Comparison of ENCODE assay signal across 17 cellular contexts in genomic region chr2:170265321-170265720, GRCh38.
A peak's percentile ranks its signal among the peaks of the same experiment; 100 is the strongest.
DNase-seq lines count a peak whose midpoint lies in the region; ATAC-seq and TF ChIP-seq lines count a peak whose summit lies in the region.
"Had no signal": no experiment of that assay in that cellular context is flagged by ENCODE, and none has a peak within 500 bp of the region (broad histone marks: within the 10 kb centered on the region; RNA-seq: fewer than 3 reads in every experiment).

No MANE protein-coding gene starts in this region.

- DNase-seq in BE2C (peak; percentile 6), NCI-H1092 treated with DMSO at 0.1 percent for 48 hours (lab: John Stamatoyannopoulos, UW) (peak; percentile 10), SK-N-SH (peak; percentile 12), endothelial cell (ENCODE audit: low spot score) (no peak), right atrium auricular region (ENCODE audit: low spot score) (no peak), activated T-cell treated with anti-CD3 and anti-CD28 coated beads for 4 hours (no peak)
- DNase-seq: C1 segment of cervical spinal cord; CD4-positive, CD25-positive, alpha-beta regulatory T cell; CD8-positive, alpha-beta memory T cell; COR-L47; DMS153; DMS79; GDM1; GOT3; H7 had no signal

- CTCF ChIA-PET in SK-N-SH (lab: Yijun Ruan, JAX): interaction anchor here (1.0 to 1.1 kb wide), 2 partner anchors 10 to 11 kb away, joined by 3 read pairs; no protein-coding TSS in a partner anchor

- H3K27me3 ChIP-seq in BE2C: no peaks in the 10 kb centered on the region
- no peaks in the 10 kb centered on the region for H3K27me3 ChIP-seq in SK-N-SH (ENCODE audit: insufficient read depth)
- H3K27me3 ChIP-seq in right atrium auricular region: no peaks in the 10 kb centered on the region

- peak overlapping the region in 1 of 2 experiments; percentile 3; a peak in 2 of 4 replicates for H3K27ac ChIP-seq in SK-N-SH (ENCODE audit: low read depth in 2 of 2, low read length in 1 of 2)
- H3K27ac ChIP-seq in right atrium auricular region: no peak overlapping the region

- no peaks in the 10 kb centered on the region for H4K20me1 ChIP-seq in SK-N-SH (ENCODE audit: insufficient read depth)

- H3K36me3 ChIP-seq in BE2C: no peaks in the 10 kb centered on the region
- H3K36me3 ChIP-seq in SK-N-SH (replicated peaks in 1 of 2; ENCODE audit: control insufficient read depth in 1 of 2, insufficient read depth in 2 of 2, low read length in 1 of 2): no peaks in the 10 kb centered on the region
- H3K36me3 ChIP-seq in right atrium auricular region: no peaks in the 10 kb centered on the region

- no peak overlapping the region for H3K9ac ChIP-seq in SK-N-SH

- H3K36me3 Mint-ChIP-seq in endothelial cell (ENCODE audit: low read depth, unreplicated experiment): peaks cover 4% of the 10 kb centered on the region
- H3K36me3 Mint-ChIP-seq: CD4-positive, CD25-positive, alpha-beta regulatory T cell; CD8-positive, alpha-beta memory T cell had no signal

- TF ChIP-seq EP300 in SK-N-SH (IDR thresholded peaks at IDR 0.05; ENCODE audit: borderline replicate concordance in 1 of 2, low read depth in 1 of 2, low read length in 1 of 2): peak in 1 of 2 experiments; percentile 30; a peak in 1 of 4 replicates

- peaks cover 1% of the 10 kb centered on the region for H3K27me3 Mint-ChIP-seq in endothelial cell (ENCODE audit: unreplicated experiment)
- H3K27me3 Mint-ChIP-seq: B cell had no signal

- H3K9me3 ChIP-seq in BE2C: no peaks in the 10 kb centered on the region
- no peaks in the 10 kb centered on the region for H3K9me3 ChIP-seq in SK-N-SH
- no peaks in the 10 kb centered on the region for H3K9me3 ChIP-seq in right atrium auricular region

- no peaks in the 10 kb centered on the region for H3K9me2 ChIP-seq in SK-N-SH

- no peak for ATAC-seq in HG03280 (IDR thresholded peaks at IDR 0.05; ENCODE audit: unreplicated experiment)

- peaks cover 5% of the 10 kb centered on the region for H3K9me3 Mint-ChIP-seq in endothelial cell (ENCODE audit: unreplicated experiment)

- H3K4me1 Mint-ChIP-seq in endothelial cell (ENCODE audit: unreplicated experiment): peaks cover 42% of the 10 kb centered on the region
- H3K4me1 Mint-ChIP-seq: B cell; CD4-positive, CD25-positive, alpha-beta regulatory T cell; CD8-positive, alpha-beta memory T cell had no signal

- H3K79me2 ChIP-seq in SK-N-SH (ENCODE audit: insufficient read depth): no peaks in the 10 kb centered on the region

- H3F3A ChIP-seq in SK-N-SH (replicated peaks; ENCODE audit: insufficient read depth): no peaks in the 10 kb centered on the region

- TF ChIP-seq RAD21 in SK-N-SH (IDR thresholded peaks at IDR 0.05; ENCODE audit: low read length): no peak

- H3K4me3 ChIP-seq in BE2C (ENCODE audit: low read depth, low read length) (no peak overlapping the region), SK-N-SH (ENCODE audit: low read depth in 2 of 2, low read length in 1 of 2) (no peak overlapping the region), right atrium auricular region (no peak overlapping the region)

- POLR2A ChIA-PET in SK-N-SH (lab: Yijun Ruan, JAX): no interaction called here

- H3K4me1 ChIP-seq in BE2C (no peaks in the 10 kb centered on the region), SK-N-SH (ENCODE audit: control insufficient read depth in 1 of 2, insufficient read depth in 2 of 2, low read depth in 1 of 2, low read length in 1 of 2) (peaks cover 0 to 3% of the 10 kb centered on the region in 2 experiments; a peak in 2 of 4 replicates), right atrium auricular region (no peaks in the 10 kb centered on the region)

- no peak overlapping the region for H3K4me2 ChIP-seq in SK-N-SH

- no peak overlapping the region for H3K4me3 Mint-ChIP-seq in endothelial cell (ENCODE audit: unreplicated experiment)
- H3K4me3 Mint-ChIP-seq: B cell; CD4-positive, CD25-positive, alpha-beta regulatory T cell; CD8-positive, alpha-beta memory T cell had no signal

- H3K27ac Mint-ChIP-seq in endothelial cell (ENCODE audit: unreplicated experiment): peak overlapping the region; percentile 90
- H3K27ac Mint-ChIP-seq: B cell; CD4-positive, CD25-positive, alpha-beta regulatory T cell; CD8-positive, alpha-beta memory T cell had no signal

- TF ChIP-seq CTCF in BE2C (IDR thresholded peaks at IDR 0.05; ENCODE audit: low read depth, low read length) (no peak), SK-N-SH (IDR thresholded peaks at IDR 0.05) (no peak), endothelial cell (IDR thresholded peaks at IDR 0.05; ENCODE audit: unreplicated experiment) (no peak), right atrium auricular region (IDR thresholded peaks at IDR 0.05) (no peak)

- H2AFZ ChIP-seq in SK-N-SH (ENCODE audit: low read depth): no peak overlapping the region

TF ChIP-seq in SK-N-SH, 30 proteins besides CTCF, POLR2A, EP300 and RAD21:
- TF ChIP-seq ELF1 (IDR thresholded peaks at IDR 0.05) (no peak), GATA2 (CRISPR knock-in tag; IDR thresholded peaks at IDR 0.05) (peak; percentile 60)
TF ChIP-seq in SK-N-SH: peak in this region for 1.

Comparison
In these comparisons a context has a peak if more than half of its experiments do, and no peak if none do; other contexts are left out.
1. DNase-seq: peak in BE2C (single experiment), NCI-H1092 treated with DMSO at 0.1 percent for 48 hours (single experiment) and SK-N-SH (single experiment); none in endothelial cell (single experiment), right atrium auricular region (single experiment) and activated T-cell treated with anti-CD3 and anti-CD28 coated beads for 4 hours (single experiment).